In genomic region chr22:37492428-37493344, GRCh38 we compare ENCODE assay signal across 8 cellular contexts. TPM values are rescaled to one million over a fixed set of nuclear protein-coding genes. Genes with fewer than 3 reads are reported as not detected.
A peak's percentile ranks its signal among the peaks of the same experiment; 100 is the strongest.
DNase-seq lines count a peak whose midpoint lies in the region; ATAC-seq and TF ChIP-seq lines count a peak whose summit lies in the region.

No MANE protein-coding gene starts in this region.

- no peaks in the 10 kb centered on the region for H3K36me3 Mint-ChIP-seq in activated T-helper 1 cell treated with anti-CD3 and anti-CD28 coated beads, Interleukin-12 subunit alpha, Interleukin-12 subunit beta, Interleukin-2, Interleukin-4 antibody, amounts not matched to agents 30 ng/mL and 10 ng/mL and 1 ng/mL, durations not matched to agents 14 hours and 24 hours and 36 hours (ENCODE audit: low read depth)
- H3K36me3 Mint-ChIP-seq in immature natural killer cell, result no peaks in the 10 kb centered on the region

- H3K4me1 Mint-ChIP-seq in activated T-helper 1 cell treated with anti-CD3 and anti-CD28 coated beads, Interleukin-12 subunit alpha, Interleukin-12 subunit beta, Interleukin-2, Interleukin-4 antibody, amounts not matched to agents 30 ng/mL and 10 ng/mL and 1 ng/mL, durations not matched to agents 14 hours and 24 hours and 36 hours (ENCODE audit: low read depth), result peaks cover 20% of the 10 kb centered on the region
- peaks cover 4% of the 10 kb centered on the region in 2 donors for H3K4me1 Mint-ChIP-seq in immature natural killer cell

- intact Hi-C loops in activated T-helper 1 cell treated with anti-CD3 and anti-CD28 coated beads, Interleukin-12 subunit alpha, Interleukin-12 subunit beta, Interleukin-2, Interleukin-4 antibody, amounts not matched to agents 30 ng/mL and 10 ng/mL and 1 ng/mL, durations not matched to agents 14 hours and 24 hours and 36 hours (cut with micrococcal nuclease), result no loop called here

- H3K79me2 ChIP-seq in OCI-LY1 (ENCODE audit: insufficient read depth, low read length), result no peaks in the 10 kb centered on the region

- H3K4me3 Mint-ChIP-seq in activated T-helper 1 cell treated with anti-CD3 and anti-CD28 coated beads, Interleukin-12 subunit alpha, Interleukin-12 subunit beta, Interleukin-2, Interleukin-4 antibody, amounts not matched to agents 30 ng/mL and 10 ng/mL and 1 ng/mL, durations not matched to agents 14 hours and 24 hours and 36 hours, result no peak overlapping the region
- H3K4me3 Mint-ChIP-seq in immature natural killer cell, result no peak overlapping the region

- H3F3A ChIP-seq in OCI-LY1 (ENCODE audit: insufficient read depth, low read length), result no peaks in the 10 kb centered on the region

- peak overlapping the region; percentile 64 for H3K4me2 ChIP-seq in OCI-LY1 (ENCODE audit: low read length)

- H3K36me3 ChIP-seq in OCI-LY1 (ENCODE audit: insufficient read depth, low read length), result no peaks in the 10 kb centered on the region

- no peaks in the 10 kb centered on the region for H3K27me3 ChIP-seq in OCI-LY1 (ENCODE audit: insufficient read depth, low read length)

- no peak for ATAC-seq in HG02970 (IDR thresholded peaks at IDR 0.05; ENCODE audit: low FRiP score, unreplicated experiment)

- peak overlapping the region; percentile 56 for H3K4me3 ChIP-seq in OCI-LY1 (ENCODE audit: low read depth, low read length, poor library complexity, severe bottlenecking)

- no peaks in the 10 kb centered on the region for H3K9me3 ChIP-seq in OCI-LY1 (ENCODE audit: low read length)

- peaks cover 15% of the 10 kb centered on the region for H3K4me1 ChIP-seq in OCI-LY1 (ENCODE audit: insufficient read depth, low read length, severe bottlenecking)

- no peak overlapping the region for H2AFZ ChIP-seq in OCI-LY1 (ENCODE audit: low read length)

- DNase-seq in NCI-H2227 (lab: John Stamatoyannopoulos, UW; ENCODE audit: unreplicated experiment) (peak; percentile 8), NCI-H2227 treated with DMSO at 0.1 percent for 48 hours (lab: John Stamatoyannopoulos, UW) (no peak), immature natural killer cell (peak; percentile 24 to 36 (median 31)), NCI-H1930 (lab: John Stamatoyannopoulos, UW) (no peak)
- DNase-seq in activated T-helper 1 cell treated with anti-CD3 and anti-CD28 coated beads, Interleukin-12 subunit alpha, Interleukin-12 subunit beta, Interleukin-2, Interleukin-4 antibody, amounts not matched to agents 30 ng/mL and 10 ng/mL and 1 ng/mL, durations not matched to agents 14 hours and 24 hours and 36 hours (ENCODE audit: low spot score), result peak; percentile 29
- peak; percentile 26 for DNase-seq in stimulated activated CD8-positive, alpha-beta memory T cell treated with anti-CD3 and anti-CD28 coated beads, Interleukin-4, amount 100 ng/mL, for 24 hours (ENCODE audit: low read depth)

- H3K27me3 Mint-ChIP-seq in activated T-helper 1 cell treated with anti-CD3 and anti-CD28 coated beads, Interleukin-12 subunit alpha, Interleukin-12 subunit beta, Interleukin-2, Interleukin-4 antibody, amounts not matched to agents 30 ng/mL and 10 ng/mL and 1 ng/mL, durations not matched to agents 14 hours and 24 hours and 36 hours (ENCODE audit: insufficient read depth), result peaks cover 2% of the 10 kb centered on the region
- H3K27me3 Mint-ChIP-seq in immature natural killer cell (ENCODE audit: low read depth in 3 of 3), result peaks cover 0 to 4% (median 4%) of the 10 kb centered on the region in 3 donors

- no peaks in the 10 kb centered on the region for H3K9me3 Mint-ChIP-seq in activated T-helper 1 cell treated with anti-CD3 and anti-CD28 coated beads, Interleukin-12 subunit alpha, Interleukin-12 subunit beta, Interleukin-2, Interleukin-4 antibody, amounts not matched to agents 30 ng/mL and 10 ng/mL and 1 ng/mL, durations not matched to agents 14 hours and 24 hours and 36 hours
- peaks cover 0 to 2% (median 0%) of the 10 kb centered on the region in 6 donors for H3K9me3 Mint-ChIP-seq in immature natural killer cell

- H3K9me2 ChIP-seq in OCI-LY1 (ENCODE audit: low read depth, low read length), result no peaks in the 10 kb centered on the region

- no peak overlapping the region for H3K27ac ChIP-seq in OCI-LY1 (ENCODE audit: low read depth, low read length, poor library complexity, severe bottlenecking)

- peak overlapping the region; percentile 43 for H3K27ac Mint-ChIP-seq in activated T-helper 1 cell treated with anti-CD3 and anti-CD28 coated beads, Interleukin-12 subunit alpha, Interleukin-12 subunit beta, Interleukin-2, Interleukin-4 antibody, amounts not matched to agents 30 ng/mL and 10 ng/mL and 1 ng/mL, durations not matched to agents 14 hours and 24 hours and 36 hours
- H3K27ac Mint-ChIP-seq in immature natural killer cell, result peak overlapping the region in 1 of 6 donors; percentile 5

- TF ChIP-seq CTCF in OCI-LY1 (IDR thresholded peaks at IDR 0.05; ENCODE audit: low read length), result peak; percentile 85

- peak overlapping the region; percentile 46; the same call in 1 of the 2 replicates for H3K9ac ChIP-seq in OCI-LY1 (ENCODE audit: low read length)

- no peaks in the 10 kb centered on the region for H4K20me1 ChIP-seq in OCI-LY1 (ENCODE audit: insufficient read depth, low read length)

RNA-seq across cellular contexts. Expression of gene MFNG, which starts 6.5 kb away (rescaled TPM):
- 213 and 214 TPM in 2 replicates for total RNA-seq in activated T-helper 1 cell treated with anti-CD3 and anti-CD28 coated beads, Interleukin-12 subunit alpha, Interleukin-12 subunit beta, Interleukin-2, Interleukin-4 antibody, amounts not matched to agents 30 ng/mL and 10 ng/mL and 1 ng/mL, durations not matched to agents 14 hours and 24 hours and 36 hours
- 100 to 1,000 TPM; 235 to 361 (median 286) TPM for polyA plus RNA-seq in immature natural killer cell

RNA-seq across cellular contexts. Expression of gene CARD10, which starts 26.5 kb away (rescaled TPM):
- not detected in 2 replicates for total RNA-seq in activated T-helper 1 cell treated with anti-CD3 and anti-CD28 coated beads, Interleukin-12 subunit alpha, Interleukin-12 subunit beta, Interleukin-2, Interleukin-4 antibody, amounts not matched to agents 30 ng/mL and 10 ng/mL and 1 ng/mL, durations not matched to agents 14 hours and 24 hours and 36 hours
- under 1 TPM in 2 of 3 donors, not detected in 1; 0.13 to 0.36 TPM for polyA plus RNA-seq in immature natural killer cell

Comparison
In these comparisons a context has a peak if more than half of its experiments do, and no peak if none do; other contexts are left out.
1. DNase-seq: peak in NCI-H2227 (single experiment), activated T-helper 1 cell treated with anti-CD3 and anti-CD28 coated beads, Interleukin-12 subunit alpha, Interleukin-12 subunit beta, Interleukin-2, Interleukin-4 antibody, amounts not matched to agents 30 ng/mL and 10 ng/mL and 1 ng/mL, durations not matched to agents 14 hours and 24 hours and 36 hours (single experiment), immature natural killer cell (3 of 3) and stimulated activated CD8-positive, alpha-beta memory T cell treated with anti-CD3 and anti-CD28 coated beads, Interleukin-4, amount 100 ng/mL, for 24 hours (single experiment); none in NCI-H2227 treated with DMSO at 0.1 percent for 48 hours (single experiment) and NCI-H1930 (0 of 2).